In genomic region chr16:11315499-11315898, GRCh38 we compare ENCODE assay signal across 1 cellular context.
TF ChIP-seq lines count a peak whose summit lies in the region.

No MANE protein-coding gene starts in this region.

TF ChIP-seq in GM23338, 12 proteins besides CTCF, POLR2A, EP300 and RAD21 (continued from another document):
- TF ChIP-seq REST (IDR thresholded peaks at IDR 0.05; ENCODE audit: unreplicated experiment) = peak; percentile 9
- no peak for TF ChIP-seq EZH2phosphoT487 (IDR thresholded peaks at IDR 0.05; ENCODE audit: unreplicated experiment)
- peak; percentile 49; the same call in 1 of the 2 replicates for TF ChIP-seq CREB1 (CRISPR knock-in tag; IDR thresholded peaks at IDR 0.05; ENCODE audit: low read depth)
- TF ChIP-seq POLR2AphosphoS5 (IDR thresholded peaks at IDR 0.05; ENCODE audit: low read depth) = peak; percentile 72
- no peak for TF ChIP-seq EZH2 (IDR thresholded peaks at IDR 0.05; ENCODE audit: low read depth, unreplicated experiment)
- TF ChIP-seq ZNF331 (CRISPR knock-in tag; IDR thresholded peaks at IDR 0.05; ENCODE audit: low read depth) = no peak
- TF ChIP-seq JUNB (IDR thresholded peaks at IDR 0.05; ENCODE audit: unreplicated experiment) = no peak
- TF ChIP-seq NANOG (IDR thresholded peaks at IDR 0.05; ENCODE audit: borderline replicate concordance) = peak; percentile 75; the same call in 1 of the 2 replicates
- 0 out of 2 replicates have a peak, but pooled peaks have one; percentile 27 for TF ChIP-seq ZNF114 (CRISPR knock-in tag; IDR thresholded peaks at IDR 0.05)
- peak; percentile 52; the same call in 1 of the 2 replicates for TF ChIP-seq ZNF462 (CRISPR knock-in tag; IDR thresholded peaks at IDR 0.05)
TF ChIP-seq in GM23338: peak in this region for 7.
